1 cellular context compared by ENCODE assay signal in genomic region chr7:139675127-139676110, GRCh38.
TF ChIP-seq lines count a peak whose summit lies in the region.

No MANE protein-coding gene starts in this region.

TF ChIP-seq in HepG2, 621 proteins besides CTCF, POLR2A, EP300 and RAD21 (continued from another document and continues in another):
- TF ChIP-seq MIER3 (CRISPR knock-in tag; IDR thresholded peaks at IDR 0.05; ENCODE audit: borderline replicate concordance) (peak; percentile 85; the same call in 1 of the 2 replicates), ZNF292 (CRISPR knock-in tag; IDR thresholded peaks at IDR 0.05; ENCODE audit: borderline replicate concordance, low read depth) (peak; percentile 90; the same call in 1 of the 2 replicates), ZNF552 (CRISPR knock-in tag; IDR thresholded peaks at IDR 0.05; ENCODE audit: borderline replicate concordance) (no peak; the same call in 1 of the 2 replicates), ZNF24 (IDR thresholded peaks at IDR 0.05) (no peak), CREBL2 (CRISPR knock-in tag; IDR thresholded peaks at IDR 0.05; ENCODE audit: borderline replicate concordance) (0 out of 2 replicates have a peak, but pooled peaks have one; percentile 28), NBN (conservative IDR thresholded peaks at IDR 0.05) (no peak), ARID3A (IDR thresholded peaks at IDR 0.05; ENCODE audit: low read depth, low read length) (peak; percentile 46), SRSF9 (IDR thresholded peaks at IDR 0.05; ENCODE audit: borderline replicate concordance, insufficient read depth, low read depth, low read length, poor library complexity, severe bottlenecking) (no peak), MATR3 (CRISPR knock-in tag; IDR thresholded peaks at IDR 0.05) (no peak), ZNF451 (CRISPR knock-in tag; IDR thresholded peaks at IDR 0.05) (no peak), ETV6 (CRISPR knock-in tag; conservative IDR thresholded peaks at IDR 0.05) (no peak), ZNF891 (CRISPR knock-in tag; IDR thresholded peaks at IDR 0.05) (no peak), ZNF333 (CRISPR knock-in tag; IDR thresholded peaks at IDR 0.05; ENCODE audit: borderline replicate concordance) (no peak), ZNF775 (CRISPR knock-in tag; IDR thresholded peaks at IDR 0.05; ENCODE audit: borderline replicate concordance) (no peak), RCOR2 (CRISPR knock-in tag; IDR thresholded peaks at IDR 0.05) (peak; percentile 97), ATF6 (CRISPR knock-in tag; conservative IDR thresholded peaks at IDR 0.05) (no peak), SMAD9 (CRISPR knock-in tag; IDR thresholded peaks at IDR 0.05) (no peak), ZNF547 (CRISPR knock-in tag; IDR thresholded peaks at IDR 0.05) (no peak), ZNF777 (CRISPR knock-in tag; IDR thresholded peaks at IDR 0.05) (no peak), E2F1 (CRISPR knock-in tag; IDR thresholded peaks at IDR 0.05) (no peak), ATF7 (IDR thresholded peaks at IDR 0.05) (no peak), ATF7 (CRISPR knock-in tag; IDR thresholded peaks at IDR 0.05) (no peak; the same call in 1 of the 2 replicates), ZNF3 (CRISPR knock-in tag; IDR thresholded peaks at IDR 0.05) (0 out of 2 replicates have a peak, but pooled peaks have one; percentile 66), ZFP82 (CRISPR knock-in tag; IDR thresholded peaks at IDR 0.05; ENCODE audit: borderline replicate concordance) (no peak), ZNF263 (CRISPR knock-in tag; IDR thresholded peaks at IDR 0.05) (0 out of 2 replicates have a peak, but pooled peaks have one; percentile 15), NR2F1 (CRISPR knock-in tag; IDR thresholded peaks at IDR 0.05) (peak; percentile 84 to 88; a peak in 3 of 4 replicates), ZNF549 (CRISPR knock-in tag; IDR thresholded peaks at IDR 0.05) (no peak), HMG20A (CRISPR knock-in tag; IDR thresholded peaks at IDR 0.05; ENCODE audit: borderline replicate concordance) (peak; percentile 96), REPIN1 (CRISPR knock-in tag; IDR thresholded peaks at IDR 0.05; ENCODE audit: borderline replicate concordance, low read depth) (peak; percentile 55), NAIF1 (CRISPR knock-in tag; IDR thresholded peaks at IDR 0.05; ENCODE audit: borderline replicate concordance) (peak; percentile 69; the same call in 1 of the 2 replicates), DRAP1 (CRISPR knock-in tag; IDR thresholded peaks at IDR 0.05) (peak; percentile 27; the same call in 1 of the 2 replicates), KDM4B (CRISPR knock-in tag; IDR thresholded peaks at IDR 0.05) (0 out of 2 replicates have a peak, but pooled peaks have one; percentile 53), ZFAT (CRISPR knock-in tag; conservative IDR thresholded peaks at IDR 0.05) (no peak), RARG (CRISPR knock-in tag; IDR thresholded peaks at IDR 0.05; ENCODE audit: low read depth) (0 out of 2 replicates have a peak, but pooled peaks have one; percentile 46), NKX3-1 (CRISPR knock-in tag; IDR thresholded peaks at IDR 0.05) (0 out of 2 replicates have a peak, but pooled peaks have one; percentile 61), ZNF780A (CRISPR knock-in tag; IDR thresholded peaks at IDR 0.05) (0 out of 2 replicates have a peak, but pooled peaks have one; percentile 55), ZBTB43 (CRISPR knock-in tag; conservative IDR thresholded peaks at IDR 0.05) (peak; percentile 95), ZNF205 (CRISPR knock-in tag; IDR thresholded peaks at IDR 0.05) (peak; percentile 89), E2F2 (CRISPR knock-in tag; IDR thresholded peaks at IDR 0.05; ENCODE audit: borderline replicate concordance) (no peak), ZBTB42 (CRISPR knock-in tag; IDR thresholded peaks at IDR 0.05) (no peak), MEIS1 (CRISPR knock-in tag; IDR thresholded peaks at IDR 0.05; ENCODE audit: borderline replicate concordance) (no peak), ZNF670 (CRISPR knock-in tag; IDR thresholded peaks at IDR 0.05; ENCODE audit: borderline replicate concordance) (no peak), ZNF317 (CRISPR knock-in tag; IDR thresholded peaks at IDR 0.05) (peak; percentile 79), ATF7-NPFF (CRISPR knock-in tag; IDR thresholded peaks at IDR 0.05; ENCODE audit: low read depth) (0 out of 2 replicates have a peak, but pooled peaks have one; percentile 50), DZIP1 (CRISPR knock-in tag; IDR thresholded peaks at IDR 0.05) (no peak), MYNN (CRISPR knock-in tag; IDR thresholded peaks at IDR 0.05; ENCODE audit: low read depth) (no peak), ARNT (IDR thresholded peaks at IDR 0.05) (no peak), KLF12 (CRISPR knock-in tag; IDR thresholded peaks at IDR 0.05; ENCODE audit: borderline replicate concordance) (0 out of 2 replicates have a peak, but pooled peaks have one; percentile 51), ZNF691 (CRISPR knock-in tag; IDR thresholded peaks at IDR 0.05; ENCODE audit: borderline replicate concordance, low read depth) (no peak), ZNF766 (CRISPR knock-in tag; IDR thresholded peaks at IDR 0.05; ENCODE audit: borderline replicate concordance) (no peak), ZSCAN22 (CRISPR knock-in tag; IDR thresholded peaks at IDR 0.05) (no peak), ZNF740 (CRISPR knock-in tag; IDR thresholded peaks at IDR 0.05) (no peak), ZBTB4 (CRISPR knock-in tag; IDR thresholded peaks at IDR 0.05; ENCODE audit: borderline replicate concordance) (peak; percentile 93; the same call in 1 of the 2 replicates), FOXA3 (CRISPR knock-in tag; IDR thresholded peaks at IDR 0.05) (peak; percentile 96)
